Comparison of ENCODE assay signal across 19 cellular contexts in the genomic region with DNA sequence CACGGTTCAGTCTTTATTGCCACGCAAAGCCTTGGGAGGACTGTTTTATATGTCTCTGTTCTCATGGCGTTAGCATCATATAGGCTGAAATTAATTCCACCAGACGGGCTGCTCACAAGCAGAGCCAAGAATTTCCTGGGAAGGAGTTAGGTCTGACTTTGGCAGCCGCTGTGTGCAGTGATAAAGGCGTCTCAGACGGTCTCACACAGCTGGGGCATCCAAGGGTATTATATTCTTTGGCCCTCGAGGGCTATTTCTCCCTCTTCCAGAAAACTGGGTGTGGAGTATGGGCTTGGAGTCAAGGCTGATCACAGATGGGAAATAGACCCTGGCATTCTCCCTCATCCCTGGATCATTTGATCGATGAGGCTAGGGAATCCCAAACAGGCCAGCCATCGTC. TPM values are rescaled to one million over a fixed set of nuclear protein-coding genes. Genes with fewer than 3 reads are reported as not detected.
"Had no signal": no experiment of that assay in that cellular context is flagged by ENCODE, and none has a peak within 500 bp of the region (broad histone marks: within the 10 kb centered on the region; RNA-seq: fewer than 3 reads in every experiment).

No MANE protein-coding gene starts in this region.

- ATAC-seq: esophagus mucosa; foreskin keratinocyte; natural killer cell treated with Interleukin-12 subunit alpha and Interleukin-12 subunit beta and Interleukin-15 and Interleukin-18, amount 100 ng/mL, for 72 hours; stimulated activated naive CD8-positive, alpha-beta T cell treated with anti-CD3 and anti-CD28 coated beads, Interleukin-15, Interleukin-2, amounts not matched to agents 100 U/mL and 50 U/mL, for 24 hours; upper lobe of right lung had no signal

- H3K4me3 ChIP-seq: lower lobe of right lung, psoas muscle, tibial artery, upper lobe of right lung, vagina had no signal

- H3K9me3 ChIP-seq: lower lobe of right lung, psoas muscle, tibial artery, upper lobe of right lung, vagina had no signal

- H3K27ac ChIP-seq: foreskin keratinocyte, lower lobe of right lung, psoas muscle, tibial artery, upper lobe of right lung, vagina had no signal

- H3K4me1 ChIP-seq: lower lobe of right lung, psoas muscle, tibial artery, upper lobe of right lung had no signal

- DNase-seq: effector memory CD4-positive, alpha-beta T cell; foreskin keratinocyte; hypothalamus; kidney glomerular epithelial cell; lower lobe of right lung; midbrain; occipital lobe; retina; small intestine; stimulated activated CD4-positive, alpha-beta T cell treated with anti-CD3 and anti-CD28 coated beads, Interleukin-12 subunit alpha, Interleukin-12 subunit beta, amount 100 ng/mL, for 4 hours; stimulated activated CD4-positive, alpha-beta T cell treated with anti-CD3 and anti-CD28 coated beads, Interleukin-2, amount 100 ng/mL, for 48 hours; stimulated activated naive CD8-positive, alpha-beta T cell treated with anti-CD3 and anti-CD28 coated beads, Interleukin-15, Interleukin-2, amounts not matched to agents 100 U/mL and 50 U/mL, for 24 hours; upper lobe of right lung had no signal

- H3K27me3 ChIP-seq: foreskin keratinocyte, tibial artery, upper lobe of right lung, vagina had no signal

- H3K36me3 ChIP-seq: lower lobe of right lung, tibial artery, upper lobe of right lung, vagina had no signal

RNA-seq across cellular contexts. Expression of gene CYTL1, which starts 38.4 kb away (rescaled TPM):
- total RNA-seq: left lobe of liver; natural killer cell treated with Interleukin-12 subunit alpha and Interleukin-12 subunit beta and Interleukin-15 and Interleukin-18, amount 100 ng/mL, for 72 hours had no signal
